Comparison of ENCODE assay signal across 9 cellular contexts in genomic region chr21:39003982-39004775, GRCh38.
DNase-seq lines count a peak whose midpoint lies in the region; ATAC-seq, FAIRE-seq and TF ChIP-seq lines count a peak whose summit lies in the region.
"Had no signal": no experiment of that assay in that cellular context is flagged by ENCODE, and none has a peak within 500 bp of the region (broad histone marks: within the 10 kb centered on the region; RNA-seq: fewer than 3 reads in every experiment).

No MANE protein-coding gene starts in this region.

- TF ChIP-seq CTCF in foreskin fibroblast (IDR thresholded peaks at IDR 0.05; ENCODE audit: low read depth, low read length): no peak
- no peak for TF ChIP-seq CTCF in D721Med (IDR thresholded peaks at IDR 0.05; ENCODE audit: insufficient read depth, missing control alignments)

- FAIRE-seq in D721Med (lab: Jason Lieb, UNC): no peak

- peak overlapping the region in 2 of 3 donors; percentile 21 to 25 for H3K9ac ChIP-seq in skeletal muscle tissue (ENCODE audit: low read depth in 1 of 3, low read length in 3 of 3)

- peaks cover 28 to 38% (median 29%) of the 10 kb centered on the region in 3 donors for H3K4me1 ChIP-seq in skeletal muscle tissue (ENCODE audit: control insufficient read depth in 3 of 3, insufficient read depth in 3 of 3, low read length in 3 of 3)

- no peaks in the 10 kb centered on the region for H3K27me3 ChIP-seq in skeletal muscle tissue (ENCODE audit: control insufficient read depth in 3 of 3, insufficient read depth in 3 of 3, low read length in 3 of 3)

- DNase-seq in HCEC 1CT (peak; percentile 92), SHP77 treated with DMSO at 0.1 percent for 48 hours (lab: John Stamatoyannopoulos, UW) (peak; percentile 69), foreskin fibroblast (peak; percentile 86 to 91), D721Med (ENCODE audit: insufficient read length, low spot score) (no peak), NCI-H1930 (lab: John Stamatoyannopoulos, UW) (no peak)

- ATAC-seq in GM18498 (IDR thresholded peaks at IDR 0.05; ENCODE audit: unreplicated experiment) (no peak), HG02938 (IDR thresholded peaks at IDR 0.05; ENCODE audit: unreplicated experiment) (no peak)

- no peaks in the 10 kb centered on the region for H3K9me3 ChIP-seq in skeletal muscle tissue (ENCODE audit: control insufficient read depth in 3 of 3, low read length in 3 of 3)

- peak overlapping the region; percentile 82 for H3K27ac ChIP-seq in skeletal muscle tissue (ENCODE audit: low read depth, low read length)
- H3K27ac ChIP-seq: epithelial cell of prostate had no signal

- H3K4me3 ChIP-seq in foreskin fibroblast (ENCODE audit: low read depth in 1 of 2, low read length in 2 of 2) (no peak overlapping the region), skeletal muscle tissue (ENCODE audit: low read length in 3 of 3) (peak overlapping the region in 2 of 3 donors; percentile 4 to 23)

- H3K36me3 ChIP-seq in skeletal muscle tissue (ENCODE audit: control insufficient read depth in 3 of 3, insufficient read depth in 3 of 3, low read length in 3 of 3): no peaks in the 10 kb centered on the region

Comparison
In these comparisons a context has a peak if more than half of its experiments do, and no peak if none do; other contexts are left out.
1. DNase-seq: peak in HCEC 1CT (single experiment), SHP77 treated with DMSO at 0.1 percent for 48 hours (single experiment) and foreskin fibroblast (2 of 2); none in D721Med (single experiment) and NCI-H1930 (0 of 2).
2. H3K4me3 ChIP-seq: peak in skeletal muscle tissue (2 of 3); none in foreskin fibroblast (0 of 2).